ENCODE assay signal across 17 cellular contexts in the genomic region with DNA sequence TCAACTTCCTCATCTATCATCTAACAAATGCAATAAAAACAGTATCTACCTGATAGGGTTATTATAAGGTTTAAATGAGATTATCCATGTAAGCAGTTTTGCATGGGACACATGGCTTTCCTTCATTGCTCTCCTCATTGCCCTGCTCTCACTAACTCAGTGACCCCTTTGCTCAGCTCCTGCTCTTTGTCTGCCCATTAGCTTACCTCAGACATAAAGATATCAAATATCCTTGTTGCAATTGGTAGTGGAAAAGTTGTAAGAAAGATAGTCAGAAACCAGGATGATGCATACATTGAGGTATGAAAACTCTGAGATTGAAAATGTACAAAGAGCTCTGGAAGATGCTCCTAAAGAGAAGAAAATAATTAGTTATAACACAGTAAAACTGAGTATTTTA.
DNase-seq lines count a peak whose midpoint lies in the region; ATAC-seq lines count a peak whose summit lies in the region.
"Had no signal": no experiment of that assay in that cellular context is flagged by ENCODE, and none has a peak within 500 bp of the region (broad histone marks: within the 10 kb centered on the region; RNA-seq: fewer than 3 reads in every experiment).

No MANE protein-coding gene starts in this region.

- no peak overlapping the region for H3K27ac Mint-ChIP-seq in activated CD4-positive, alpha-beta T cell treated with anti-CD3 and anti-CD28 coated beads for 36 hours
- H3K27ac Mint-ChIP-seq: CD4-positive, CD25-positive, alpha-beta regulatory T cell; CD8-positive, alpha-beta memory T cell; HFFc6 had no signal

- POLR2A ChIA-PET in activated CD4-positive, alpha-beta T cell treated with anti-CD3 and anti-CD28 coated beads for 36 hours (lab: Charles Lee) = no interaction called here

- intact Hi-C loops in left cardiac atrium (cut with DNase I) = no loop called here
- intact Hi-C loops in activated CD4-positive, alpha-beta T cell treated with anti-CD3 and anti-CD28 coated beads for 36 hours (cut with DNase I, micrococcal nuclease) = no loop called here

- H3K9me3 Mint-ChIP-seq in activated CD4-positive, alpha-beta T cell treated with anti-CD3 and anti-CD28 coated beads for 36 hours (ENCODE audit: low read depth) = no peaks in the 10 kb centered on the region
- H3K9me3 Mint-ChIP-seq: CD8-positive, alpha-beta memory T cell; HFFc6 had no signal

- DNase-seq in NCI-H82 treated with DMSO at 0.1 percent for 48 hours (lab: John Stamatoyannopoulos, UW; ENCODE audit: unreplicated experiment) (peak; percentile 45), amniotic epithelial cell (ENCODE audit: low read depth) (peak; percentile 41), left kidney (ENCODE audit: low read depth, low spot score) (peak; percentile 30), left cardiac atrium (no peak), DMS153 treated with DMSO at 0.1 percent for 48 hours (lab: John Stamatoyannopoulos, UW; ENCODE audit: unreplicated experiment) (no peak)
- no peak for DNase-seq in activated CD4-positive, alpha-beta T cell treated with anti-CD3 and anti-CD28 coated beads for 36 hours
- DNase-seq: ACHN; BE2C; C1 segment of cervical spinal cord; CD4-positive, CD25-positive, alpha-beta regulatory T cell; CD8-positive, alpha-beta memory T cell; COR-L47; DMS 273 treated with DMSO at 0.1 percent for 48 hours; GM23248; HFFc6 had no signal

- peaks cover 9% of the 10 kb centered on the region for H3K4me1 Mint-ChIP-seq in activated CD4-positive, alpha-beta T cell treated with anti-CD3 and anti-CD28 coated beads for 36 hours

- H3K4me3 Mint-ChIP-seq in activated CD4-positive, alpha-beta T cell treated with anti-CD3 and anti-CD28 coated beads for 36 hours = no peak overlapping the region
- H3K4me3 Mint-ChIP-seq: CD4-positive, CD25-positive, alpha-beta regulatory T cell; CD8-positive, alpha-beta memory T cell; HFFc6 had no signal

- CTCF ChIA-PET in activated CD4-positive, alpha-beta T cell treated with anti-CD3 and anti-CD28 coated beads for 36 hours (lab: Charles Lee) = interaction anchor here (0.9 to 1.0 kb wide), 2 partner anchors 24 to 116 kb away, joined by 3 read pairs; no protein-coding TSS in a partner anchor

- H3K27me3 Mint-ChIP-seq in activated CD4-positive, alpha-beta T cell treated with anti-CD3 and anti-CD28 coated beads for 36 hours = no peaks in the 10 kb centered on the region
- H3K27me3 Mint-ChIP-seq: CD4-positive, CD25-positive, alpha-beta regulatory T cell had no signal

- H3K36me3 Mint-ChIP-seq in activated CD4-positive, alpha-beta T cell treated with anti-CD3 and anti-CD28 coated beads for 36 hours (ENCODE audit: low read depth) = no peaks in the 10 kb centered on the region
- H3K36me3 Mint-ChIP-seq: CD4-positive, CD25-positive, alpha-beta regulatory T cell had no signal

- ATAC-seq in GM18511 (IDR thresholded peaks at IDR 0.05; ENCODE audit: unreplicated experiment) = no peak
- no peak for ATAC-seq in left cardiac atrium
- ATAC-seq in activated CD4-positive, alpha-beta T cell treated with anti-CD3 and anti-CD28 coated beads for 36 hours = no peak
- ATAC-seq: K562 had no signal

Comparison
In these comparisons a context has a peak if more than half of its experiments do, and no peak if none do; other contexts are left out.
1. DNase-seq: peak in NCI-H82 treated with DMSO at 0.1 percent for 48 hours (single experiment), amniotic epithelial cell (single experiment) and left kidney (single experiment); none in left cardiac atrium (single experiment), DMS153 treated with DMSO at 0.1 percent for 48 hours (single experiment) and activated CD4-positive, alpha-beta T cell treated with anti-CD3 and anti-CD28 coated beads for 36 hours (single experiment).